In genomic region chr5:91127682-91128081, GRCh38 we compare ENCODE assay signal across 19 cellular contexts.
A peak's percentile ranks its signal among the peaks of the same experiment; 100 is the strongest.
DNase-seq lines count a peak whose midpoint lies in the region; ATAC-seq, FAIRE-seq and TF ChIP-seq lines count a peak whose summit lies in the region.
"Had no signal": no experiment of that assay in that cellular context is flagged by ENCODE, and none has a peak within 500 bp of the region (broad histone marks: within the 10 kb centered on the region; RNA-seq: fewer than 3 reads in every experiment).

No MANE protein-coding gene starts in this region.

- no peak overlapping the region for H3K27ac Mint-ChIP-seq in Caco-2 (ENCODE audit: unreplicated experiment)
- H3K27ac Mint-ChIP-seq: activated CD4-positive, alpha-beta T cell treated with anti-CD3 and anti-CD28 coated beads for 36 hours; neural progenitor cell had no signal

- H3K9me3 ChIP-seq in gastroesophageal sphincter, result no peaks in the 10 kb centered on the region
- H3K9me3 ChIP-seq in Caco-2, result no peaks in the 10 kb centered on the region
- H3K9me3 ChIP-seq: SJSA1 had no signal

- H3K4me1 ChIP-seq in ACC112 (ENCODE audit: control insufficient read depth, insufficient read depth, low read length, unreplicated experiment) (peaks cover 43% of the 10 kb centered on the region), gastroesophageal sphincter (peaks cover 19 to 71% (median 33%) of the 10 kb centered on the region in 3 donors), Caco-2 (no peaks in the 10 kb centered on the region)

- DNase-seq in DMS114 treated with DMSO at 0.1 percent for 48 hours (lab: John Stamatoyannopoulos, UW; ENCODE audit: unreplicated experiment), result no peak
- DNase-seq in G401 (ENCODE audit: low spot score), result no peak
- DNase-seq in HT-29 (ENCODE audit: low spot score), result no peak
- no peak for DNase-seq in Caco-2
- DNase-seq: activated CD4-positive, alpha-beta T cell treated with anti-CD3 and anti-CD28 coated beads for 36 hours; activated effector memory CD4-positive, alpha-beta T cell treated with Interleukin-2 at 50 U/mL for 16 hours; anterior cingulate cortex; GOT3; NCI-H2081 treated with DMSO at 0.1 percent for 48 hours; retina; stimulated activated naive CD8-positive, alpha-beta T cell treated with anti-CD3 and anti-CD28 coated beads, Interleukin-15, Interleukin-2, amounts not matched to agents 100 U/mL and 50 U/mL, for 24 hours had no signal

- POLR2A ChIA-PET in Caco-2 (lab: Charles Lee), result no interaction called here

- WGBS in gastroesophageal sphincter (ENCODE audit: low coverage in 1 of 2), 2 donors, result 11 to 25% methylated on average over 1 of the region's 1 CpG

- CTCF ChIA-PET in Caco-2 (lab: Charles Lee), result no interaction called here

- H3K27me3 Mint-ChIP-seq in Caco-2 (ENCODE audit: insufficient read depth, unreplicated experiment), result no peaks in the 10 kb centered on the region

- no peaks in the 10 kb centered on the region for H3K36me3 ChIP-seq in ACC112 (ENCODE audit: insufficient read depth, low read length)
- H3K36me3 ChIP-seq in gastroesophageal sphincter, result no peaks in the 10 kb centered on the region
- no peaks in the 10 kb centered on the region for H3K36me3 ChIP-seq in Caco-2 (ENCODE audit: control insufficient read depth, insufficient read depth, low read length)
- H3K36me3 ChIP-seq: neural progenitor cell, SJSA1 had no signal

- peak overlapping the region; percentile 39 for H2AFZ ChIP-seq in ACC112 (ENCODE audit: low read length, unreplicated experiment)
- H2AFZ ChIP-seq: neural progenitor cell had no signal

- TF ChIP-seq EP300 in gastroesophageal sphincter (IDR thresholded peaks at IDR 0.05), result no peak

- H3K79me2 ChIP-seq in ACC112 (ENCODE audit: control insufficient read depth, insufficient read depth, low read length, unreplicated experiment), result no peaks in the 10 kb centered on the region

- no peaks in the 10 kb centered on the region for H3K36me3 Mint-ChIP-seq in Caco-2 (ENCODE audit: insufficient read depth, unreplicated experiment)

- intact Hi-C loops in Caco-2 (cut with micrococcal nuclease; ENCODE audit: unreplicated experiment), result no loop called here

- H3K27ac ChIP-seq in ACC112 (ENCODE audit: low read depth, low read length) (0 out of 2 replicates have a peak overlapping the region, but pooled peaks have one; percentile 1), gastroesophageal sphincter (peak overlapping the region; percentile 43 to 74 (median 64)), skin epidermis (peak overlapping the region in 12 of 21 experiments; percentile 14 to 69 (median 49))
- H3K27ac ChIP-seq: epithelial cell of prostate, neural progenitor cell had no signal

- TF ChIP-seq CTCF in gastroesophageal sphincter (IDR thresholded peaks at IDR 0.05) (no peak), Caco-2 (IDR thresholded peaks at IDR 0.05; ENCODE audit: insufficient read depth in 1 of 2, low read depth in 1 of 2, low read length in 1 of 2, severe bottlenecking in 1 of 2, unreplicated experiment in 1 of 2) (no peak)

- no TSS peak for BruUV-seq in Caco-2 (replicated peaks; lab: Mats Ljungman, UMichigan)

- H3K4me3 ChIP-seq in ACC112 (ENCODE audit: low read depth, low read length) (no peak overlapping the region), gastroesophageal sphincter (no peak overlapping the region), skin epidermis (no peak overlapping the region), Caco-2 (ENCODE audit: low read depth, low read length) (no peak overlapping the region)
- H3K4me3 ChIP-seq: lung, neural progenitor cell, SJSA1 had no signal

- TF ChIP-seq POLR2A in gastroesophageal sphincter (IDR thresholded peaks at IDR 0.05), result no peak

- in situ Hi-C loops in G401 (cut with HindIII; ENCODE audit: low sequenced_read_pairs), result no loop called here

- no peaks in the 10 kb centered on the region for H3K4me1 Mint-ChIP-seq in Caco-2 (ENCODE audit: low read depth, unreplicated experiment)
- H3K4me1 Mint-ChIP-seq: activated CD4-positive, alpha-beta T cell treated with anti-CD3 and anti-CD28 coated beads for 36 hours had no signal

- no peak for ATAC-seq in gastroesophageal sphincter
- ATAC-seq: activated CD4-positive, alpha-beta T cell treated with anti-CD3 and anti-CD28 coated beads for 36 hours; stimulated activated naive CD8-positive, alpha-beta T cell treated with anti-CD3 and anti-CD28 coated beads, Interleukin-15, Interleukin-2, amounts not matched to agents 100 U/mL and 50 U/mL, for 24 hours had no signal

- no peaks in the 10 kb centered on the region for H3K9me3 Mint-ChIP-seq in Caco-2 (ENCODE audit: unreplicated experiment)
- H3K9me3 Mint-ChIP-seq: neural progenitor cell had no signal

- FAIRE-seq in TTC549 (lab: Jason Lieb, UNC), result peak; percentile 3

- H3K27me3 ChIP-seq in ACC112 (ENCODE audit: insufficient read depth, low read length) (no peaks in the 10 kb centered on the region), gastroesophageal sphincter (no peaks in the 10 kb centered on the region), Caco-2 (replicated peaks; ENCODE audit: control insufficient read depth, insufficient read depth, low read length) (no peaks in the 10 kb centered on the region)
- H3K27me3 ChIP-seq: neural progenitor cell, SJSA1 had no signal

- no peak overlapping the region for H3K4me3 Mint-ChIP-seq in Caco-2 (ENCODE audit: unreplicated experiment)
- H3K4me3 Mint-ChIP-seq: activated CD4-positive, alpha-beta T cell treated with anti-CD3 and anti-CD28 coated beads for 36 hours; neural progenitor cell had no signal

Comparison
In these comparisons a context has a peak if more than half of its experiments do, and no peak if none do; other contexts are left out.
1. H3K27ac ChIP-seq: peak in every context shown above with its lines; median percentile 64 in gastroesophageal sphincter; 49 in skin epidermis; 1 in ACC112.